ENCODE assay signal across 29 cellular contexts in the genomic region with DNA sequence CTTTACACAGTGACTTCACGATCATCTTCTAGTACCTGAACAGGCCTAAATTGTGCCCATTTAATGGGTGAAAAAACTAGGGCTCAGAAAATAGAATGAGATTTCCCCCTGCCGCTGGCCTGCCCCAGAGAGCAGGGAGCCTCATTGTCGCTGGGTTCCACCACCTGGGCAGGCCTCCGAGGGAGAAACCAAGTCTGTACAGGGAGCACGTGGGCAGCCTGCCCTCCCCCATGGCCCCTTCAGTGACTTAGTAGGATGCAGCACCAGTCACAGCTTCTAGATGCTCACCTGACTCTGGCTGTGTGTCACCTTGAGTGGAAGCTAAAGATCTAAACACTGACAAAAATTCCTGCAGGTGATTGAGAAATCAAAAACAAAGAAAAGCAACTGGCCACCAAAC. TPM values are rescaled to one million over a fixed set of nuclear protein-coding genes. Genes with fewer than 3 reads are reported as not detected.
A peak's percentile ranks its signal among the peaks of the same experiment; 100 is the strongest.
DNase-seq lines count a peak whose midpoint lies in the region; ATAC-seq, FAIRE-seq and TF ChIP-seq lines count a peak whose summit lies in the region.
"Had no signal": no experiment of that assay in that cellular context is flagged by ENCODE, and none has a peak within 500 bp of the region (broad histone marks: within the 10 kb centered on the region; RNA-seq: fewer than 3 reads in every experiment).

No MANE protein-coding gene starts in this region.

- no peak for TF ChIP-seq CTCF in RWPE1 (conservative IDR thresholded peaks at IDR 0.05; ENCODE audit: low read depth)
- TF ChIP-seq CTCF in HepG2 (CRISPR knock-in tag; IDR thresholded peaks at IDR 0.05), result no peak
- no peak for TF ChIP-seq CTCF in neutrophil (IDR thresholded peaks at IDR 0.05)

- no peak overlapping the region for H3K4me3 Mint-ChIP-seq in CD4-positive, CD25-positive, alpha-beta regulatory T cell
- H3K4me3 Mint-ChIP-seq: CD4-positive, alpha-beta memory T cell had no signal

- no TSS peak for BruUV-seq in HepG2 (replicated peaks; lab: Mats Ljungman, UMichigan)

- no peak for FAIRE-seq in HepG2 (lab: Jason Lieb, UNC)
- FAIRE-seq: A204.1, GM12878 had no signal

- no peaks in the 10 kb centered on the region for H3K27me3 ChIP-seq in CD4-positive, CD25-positive, alpha-beta regulatory T cell (ENCODE audit: control insufficient read depth, insufficient read depth, low read length)
- H3K27me3 ChIP-seq in HepG2 (ENCODE audit: control insufficient read depth in 1 of 2, insufficient read depth in 2 of 2, low read length in 2 of 2) (no peaks in the 10 kb centered on the region), neutrophil (no peaks in the 10 kb centered on the region)
- H3K27me3 ChIP-seq: BLaER1 had no signal

- 36% methylated on average over 5 of the region's 5 CpGs for WGBS in HepG2 (ENCODE audit: low lambda C conversion rate)

- no peak for ATAC-seq in CD4-positive, CD25-positive, alpha-beta regulatory T cell (ENCODE audit: low read depth in 2 of 2)
- no peak for ATAC-seq in HepG2
- no peak for ATAC-seq in activated naive CD4-positive, alpha-beta T cell treated with anti-CD3 and anti-CD28 coated beads, Interleukin-2, amount 50 U/mL, for 72 hours
- ATAC-seq: GM12878 had no signal

- peaks cover 0 to 24% (median 13%) of the 10 kb centered on the region in 4 donors for H3K4me1 Mint-ChIP-seq in CD4-positive, CD25-positive, alpha-beta regulatory T cell

- TF ChIP-seq RAD21 in HepG2 (CRISPR knock-in tag; IDR thresholded peaks at IDR 0.05), result no peak

- H3K9me3 ChIP-seq in CD4-positive, CD25-positive, alpha-beta regulatory T cell (ENCODE audit: control insufficient read depth in 2 of 2, low read length in 2 of 2), result no peaks in the 10 kb centered on the region
- H3K9me3 ChIP-seq in HepG2 (ENCODE audit: low read length) (no peaks in the 10 kb centered on the region), neutrophil (no peaks in the 10 kb centered on the region)
- H3K9me3 ChIP-seq: BLaER1 had no signal

- no peak overlapping the region for H3K4me3 ChIP-seq in CD4-positive, CD25-positive, alpha-beta regulatory T cell (ENCODE audit: low read depth, low read length)
- H3K4me3 ChIP-seq in HepG2 (replicated peaks in 1 of 3; ENCODE audit: insufficient read depth in 1 of 3, low read depth in 2 of 3, low read length in 3 of 3) (no peak overlapping the region), neutrophil (ENCODE audit: low read depth in 1 of 2, low read length in 1 of 2) (no peak overlapping the region)
- H3K4me3 ChIP-seq: BLaER1, GM12878, GM23248, PC-9 had no signal

- peaks cover 0 to 2% (median 0%) of the 10 kb centered on the region in 7 donors for H3K9me3 Mint-ChIP-seq in CD4-positive, CD25-positive, alpha-beta regulatory T cell
- peaks cover 0 to 6% of the 10 kb centered on the region in 2 donors for H3K9me3 Mint-ChIP-seq in activated naive CD4-positive, alpha-beta T cell treated with anti-CD3 and anti-CD28 coated beads, Interleukin-2, amount 50 U/mL, for 72 hours

- no peaks in the 10 kb centered on the region for H3K79me2 ChIP-seq in HepG2 (ENCODE audit: insufficient read depth, low read length)

- peaks cover 11% of the 10 kb centered on the region for H3K4me1 ChIP-seq in CD4-positive, CD25-positive, alpha-beta regulatory T cell (ENCODE audit: control insufficient read depth, insufficient read depth, low read length, poor library complexity, severe bottlenecking)
- H3K4me1 ChIP-seq in HepG2 (ENCODE audit: insufficient read depth, low read length) (peaks cover 43% of the 10 kb centered on the region), neutrophil (ENCODE audit: control insufficient read depth in 1 of 2, insufficient read depth in 1 of 2, low read depth in 1 of 2, low read length in 1 of 2) (peaks cover 89 to 100% of the 10 kb centered on the region in 2 experiments)
- H3K4me1 ChIP-seq: BLaER1 had no signal

- peak overlapping the region in 2 of 3 donors; percentile 20 to 34 for H3K27ac Mint-ChIP-seq in CD4-positive, CD25-positive, alpha-beta regulatory T cell
- peak overlapping the region in 1 of 2 donors; percentile 36 for H3K27ac Mint-ChIP-seq in activated naive CD4-positive, alpha-beta T cell treated with anti-CD3 and anti-CD28 coated beads, Interleukin-2, amount 50 U/mL, for 72 hours

- no peak for DNase-seq in CD4-positive, CD25-positive, alpha-beta regulatory T cell
- DNase-seq in RWPE1 (ENCODE audit: low spot score) (no peak), HepG2 (ENCODE audit: low spot score) (no peak), NCI-H2029 (lab: John Stamatoyannopoulos, UW) (no peak), NCI-H1436 treated with DMSO at 0.1 percent for 48 hours (lab: John Stamatoyannopoulos, UW) (no peak)
- no peak for DNase-seq in activated naive CD4-positive, alpha-beta T cell treated with anti-CD3 and anti-CD28 coated beads, Interleukin-2, amount 50 U/mL, for 72 hours (ENCODE audit: low spot score in 2 of 2)
- DNase-seq: CD4-positive, alpha-beta memory T cell; COR-L47; DMS 273 treated with DMSO at 0.1 percent for 48 hours; DMS79; EL; GDM1; H7; Kasumi-1; MV-4-11; NCI-H1105; NCI-H2029 treated with DMSO at 0.1 percent for 48 hours; NCI-H446 treated with DMSO at 0.1 percent for 48 hours; NCI-H526; NCI-H82; NK-92 treated with Interleukin-12 subunit alpha and Interleukin-12 subunit beta, amount 100 ng/mL, for 24 hours; PC-9; RPMI8226; SHP77 had no signal

- H3K36me3 Mint-ChIP-seq in CD4-positive, CD25-positive, alpha-beta regulatory T cell, result no peaks in the 10 kb centered on the region
- H3K36me3 Mint-ChIP-seq in activated naive CD4-positive, alpha-beta T cell treated with anti-CD3 and anti-CD28 coated beads, Interleukin-2, amount 50 U/mL, for 72 hours, result no peaks in the 10 kb centered on the region

- POLR2A ChIA-PET in RWPE1 (lab: Yijun Ruan, JAX; ENCODE audit: low non-redundant PET) (no interaction called here), HepG2 (lab: Yijun Ruan, JAX) (interaction anchor here (1.3 to 3.0 kb wide), 2 partner anchors 16 to 66 kb away, joined by 4 to 9 read pairs; a partner anchor contains a TSS)

- CTCF ChIA-PET in RWPE1 (lab: Yijun Ruan, JAX), result no interaction called here
- CTCF ChIA-PET in HepG2 (lab: Yijun Ruan, JAX; ENCODE audit: low intra/inter-chr PET ratio, low total read pairs), result no interaction called here

- H4K20me1 ChIP-seq in HepG2 (ENCODE audit: insufficient read depth, low read length), result no peaks in the 10 kb centered on the region
- H4K20me1 ChIP-seq: BLaER1 had no signal

- H3K36me3 ChIP-seq in CD4-positive, CD25-positive, alpha-beta regulatory T cell (ENCODE audit: control insufficient read depth, insufficient read depth, low read length), result no peaks in the 10 kb centered on the region
- H3K36me3 ChIP-seq in HepG2 (replicated peaks in 1 of 2; ENCODE audit: control insufficient read depth in 1 of 2, insufficient read depth in 2 of 2, low read length in 2 of 2) (no peaks in the 10 kb centered on the region), neutrophil (no peaks in the 10 kb centered on the region)
- H3K36me3 ChIP-seq: BLaER1 had no signal

- H3K27ac ChIP-seq in CD4-positive, CD25-positive, alpha-beta regulatory T cell (ENCODE audit: insufficient read depth, low read length, poor library complexity, severe bottlenecking), result no peak overlapping the region
- H3K27ac ChIP-seq in RWPE1, result peak overlapping the region; percentile 35; the same call in 1 of the 2 replicates
- H3K27ac ChIP-seq in HepG2 (ENCODE audit: extremely low read length, insufficient read depth, low read length), result no peak overlapping the region
- H3K27ac ChIP-seq in neutrophil, result peak overlapping the region; percentile 100
- H3K27ac ChIP-seq: BLaER1, GM23248, PC-9 had no signal

- H3K9ac ChIP-seq in HepG2 (ENCODE audit: insufficient read depth, low read depth, low read length), result no peak overlapping the region
- H3K9ac ChIP-seq: BLaER1, GM23248 had no signal

- H2AFZ ChIP-seq in HepG2 (ENCODE audit: low read length), result no peak overlapping the region
- H2AFZ ChIP-seq: GM23248, PC-9 had no signal

- TF ChIP-seq POLR2A in HepG2 (IDR thresholded peaks at IDR 0.05; ENCODE audit: insufficient read depth in 1 of 2, low read depth in 2 of 2, low read length in 2 of 2), result no peak

- H3K27me3 Mint-ChIP-seq in CD4-positive, CD25-positive, alpha-beta regulatory T cell, result no peaks in the 10 kb centered on the region
- H3K27me3 Mint-ChIP-seq: CD4-positive, alpha-beta memory T cell had no signal

- no peak for TF ChIP-seq EP300 in HepG2 (IDR thresholded peaks at IDR 0.05; ENCODE audit: low read depth in 2 of 2, low read length in 2 of 2)
- no peak for TF ChIP-seq EP300 in HepG2 (CRISPR knock-in tag; IDR thresholded peaks at IDR 0.05; ENCODE audit: borderline replicate concordance)

- H3K4me2 ChIP-seq in HepG2 (ENCODE audit: low read depth, low read length), result no peak overlapping the region
- H3K4me2 ChIP-seq: BLaER1, PC-9 had no signal

- intact Hi-C loops in HepG2 (cut with micrococcal nuclease; ENCODE audit: unreplicated experiment), result no loop called here

- in situ Hi-C loops in HepG2 (cut with HindIII; ENCODE audit: extremely low pct_ligation_motif_present, low pct_unique_long_range_greater_than_20kb), result no loop called here

RNA-seq across cellular contexts. Expression of a gene that starts 18.5 kb away (rescaled TPM):
- 1.7 TPM for total RNA-seq in CD4-positive, CD25-positive, alpha-beta regulatory T cell
- 1 to 10 TPM in 3 of 4 donors, under 1 TPM in 1; 0.62 to 1.5 (median 1.1) TPM for polyA plus RNA-seq in CD4-positive, CD25-positive, alpha-beta regulatory T cell
- 0.40 and 0.42 TPM in 2 replicates for total RNA-seq in HepG2 (2016; rRNA removed; fragmentation: Illumina TruSeq; extraction: Trizol)
- total RNA-seq in HepG2 (2016; cell fraction: cytosol; rRNA removed; fragmentation: Illumina TruSeq; extraction: Trizol; ENCODE audit: low read depth), result 0.18 TPM in 1 of 2 replicates, not detected in the other
- total RNA-seq in HepG2 (2016; cell fraction: insoluble cytoplasmic fraction; rRNA removed; fragmentation: Illumina TruSeq; extraction: Trizol), result 0.32 and 0.40 TPM in 2 replicates
- total RNA-seq in HepG2 (2016; cell fraction: membrane; rRNA removed; fragmentation: Illumina TruSeq; extraction: Trizol), result 0.28 and 0.34 TPM in 2 replicates
- total RNA-seq in HepG2 (2016; cell fraction: nucleus; rRNA removed; fragmentation: Illumina TruSeq; extraction: Trizol), result 0.47 and 0.50 TPM in 2 replicates
- polyA plus RNA-seq in HepG2 (2011; rRNA removed), result 0.48 and 0.52 TPM in 2 replicates
- 0.38 and 0.47 TPM in 2 replicates for polyA plus RNA-seq in HepG2 (2011; cell fraction: cytosol; rRNA removed)
- polyA plus RNA-seq in HepG2 (2011; cell fraction: nucleus; rRNA removed), result 1.1 and 1.8 TPM in 2 replicates
- 0.42 and 0.52 TPM in 2 replicates for polyA plus RNA-seq in HepG2 (2012)
- 0.07 TPM in 1 of 2 replicates, not detected in the other for polyA plus RNA-seq in HepG2 (2016; cell fraction: cytosol; fragmentation: Illumina TruSeq; extraction: Trizol; ENCODE audit: low read depth)
- 0.32 and 0.34 TPM in 2 replicates for polyA plus RNA-seq in HepG2 (2016; cell fraction: insoluble cytoplasmic fraction; fragmentation: Illumina TruSeq; extraction: Trizol; ENCODE audit: low read depth)
- polyA plus RNA-seq in HepG2 (2016; cell fraction: membrane; fragmentation: Illumina TruSeq; extraction: Trizol; ENCODE audit: low read depth), result 0.09 and 0.24 TPM in 2 replicates
- 0.92 and 1.1 TPM in 2 replicates for polyA plus RNA-seq in HepG2 (2016; cell fraction: nucleus; fragmentation: Illumina TruSeq; extraction: Trizol; ENCODE audit: insufficient read depth, low read depth)
- 0.14 and 0.48 TPM in 2 replicates for polyA minus RNA-seq in HepG2 (2011; rRNA and poly(A)+ RNA removed; ENCODE audit: low replicate concordance)
- 0.26 TPM in 1 of 2 replicates, not detected in the other for polyA minus RNA-seq in HepG2 (2011; cell fraction: cytosol; rRNA and poly(A)+ RNA removed)
- polyA minus RNA-seq in HepG2 (2011; cell fraction: nucleus; rRNA and poly(A)+ RNA removed), result 0.50 and 0.52 TPM in 2 replicates
- 1 to 10 TPM; 1.5 TPM for total RNA-seq in activated naive CD4-positive, alpha-beta T cell treated with anti-CD3 and anti-CD28 coated beads, Interleukin-2, amount 50 U/mL, for 72 hours

Comparison
In these comparisons a context has a peak if more than half of its experiments do, and no peak if none do; other contexts are left out.
1. H3K27ac ChIP-seq: peak in RWPE1 (single experiment) and neutrophil (single experiment); none in CD4-positive, CD25-positive, alpha-beta regulatory T cell (single experiment) and HepG2 (single experiment).